ENCODE assay signal across 8 cellular contexts in genomic region chr17:60036796-60037677, GRCh38. TPM values are rescaled to one million over a fixed set of nuclear protein-coding genes. Genes with fewer than 3 reads are reported as not detected.
DNase-seq lines count a peak whose midpoint lies in the region; ATAC-seq, FAIRE-seq and TF ChIP-seq lines count a peak whose summit lies in the region.

No MANE protein-coding gene starts in this region.

- H3K27me3 Mint-ChIP-seq in activated T-helper 1 cell treated with anti-CD3 and anti-CD28 coated beads, Interleukin-12 subunit alpha, Interleukin-12 subunit beta, Interleukin-2, Interleukin-4 antibody, amounts not matched to agents 30 ng/mL and 10 ng/mL and 1 ng/mL, durations not matched to agents 14 hours and 24 hours and 36 hours (ENCODE audit: insufficient read depth) = peaks cover 15% of the 10 kb centered on the region

- H3K23ac ChIP-seq in neuronal stem cell (ENCODE audit: low read depth, low read length, poor library complexity) = no peak overlapping the region

- peaks cover 4% of the 10 kb centered on the region for H3K36me3 Mint-ChIP-seq in activated T-helper 1 cell treated with anti-CD3 and anti-CD28 coated beads, Interleukin-12 subunit alpha, Interleukin-12 subunit beta, Interleukin-2, Interleukin-4 antibody, amounts not matched to agents 30 ng/mL and 10 ng/mL and 1 ng/mL, durations not matched to agents 14 hours and 24 hours and 36 hours (ENCODE audit: low read depth)

- H3K9me3 Mint-ChIP-seq in activated T-helper 1 cell treated with anti-CD3 and anti-CD28 coated beads, Interleukin-12 subunit alpha, Interleukin-12 subunit beta, Interleukin-2, Interleukin-4 antibody, amounts not matched to agents 30 ng/mL and 10 ng/mL and 1 ng/mL, durations not matched to agents 14 hours and 24 hours and 36 hours = no peaks in the 10 kb centered on the region

- no peak overlapping the region for H3K18ac ChIP-seq in neuronal stem cell (ENCODE audit: low read length)

- H3K27ac ChIP-seq in ACC112 (ENCODE audit: low read depth, low read length) = no peak overlapping the region
- no peak overlapping the region for H3K27ac ChIP-seq in KMS-11
- H3K27ac ChIP-seq in neuronal stem cell (replicated peaks; ENCODE audit: low read length) = no peak overlapping the region
- no peak overlapping the region for H3K27ac ChIP-seq in stomach

- no peaks in the 10 kb centered on the region for H3K4me1 ChIP-seq in ACC112 (ENCODE audit: control insufficient read depth, insufficient read depth, low read length, unreplicated experiment)
- H3K4me1 ChIP-seq in KMS-11 (ENCODE audit: low read depth, poor library complexity, severe bottlenecking) = peaks cover 7% of the 10 kb centered on the region
- H3K4me1 ChIP-seq in neuronal stem cell (ENCODE audit: control insufficient read depth in 2 of 2, insufficient read depth in 1 of 2, low read depth in 1 of 2, low read length in 2 of 2) = peaks cover 3% of the 10 kb centered on the region in 2 donors
- H3K4me1 ChIP-seq in stomach = peaks cover 0 to 10% (median 9%) of the 10 kb centered on the region in 4 donors

- H3K4me2 ChIP-seq in KMS-11 (peak overlapping the region; percentile 2; the same call in 1 of the 2 replicates), neuronal stem cell (ENCODE audit: insufficient read depth, low read length, poor library complexity, severe bottlenecking) (no peak overlapping the region)

- TF ChIP-seq EP300 in stomach (IDR thresholded peaks at IDR 0.05) = no peak

- H3K79me1 ChIP-seq in neuronal stem cell (ENCODE audit: low read depth, low read length) = no peaks in the 10 kb centered on the region

- TF ChIP-seq POLR2A in stomach (IDR thresholded peaks at IDR 0.05) = no peak

- H3K27me3 ChIP-seq in ACC112 (ENCODE audit: insufficient read depth, low read length) = no peaks in the 10 kb centered on the region
- no peaks in the 10 kb centered on the region for H3K27me3 ChIP-seq in KMS-11 (ENCODE audit: insufficient read depth, low read depth)
- no peaks in the 10 kb centered on the region for H3K27me3 ChIP-seq in neuronal stem cell (ENCODE audit: control insufficient read depth in 3 of 3, insufficient read depth in 3 of 3, low read depth in 1 of 3, low read length in 3 of 3)
- H3K27me3 ChIP-seq in stomach = peaks cover 0 to 7% (median 0%) of the 10 kb centered on the region in 3 donors

- intact Hi-C loops in activated T-helper 1 cell treated with anti-CD3 and anti-CD28 coated beads, Interleukin-12 subunit alpha, Interleukin-12 subunit beta, Interleukin-2, Interleukin-4 antibody, amounts not matched to agents 30 ng/mL and 10 ng/mL and 1 ng/mL, durations not matched to agents 14 hours and 24 hours and 36 hours (cut with micrococcal nuclease) = loop anchor here (5.0 to 10.0 kb wide), 7 partner anchors 75 to 725 kb away; partner anchors contain the start of gene RNFT1
- intact Hi-C loops in stomach (cut with DNase I; ENCODE audit: low total_unique reads) = no loop called here

- peak; percentile 57 for DNase-seq in RCC 7860 (ENCODE audit: low spot score)
- DNase-seq in activated T-helper 1 cell treated with anti-CD3 and anti-CD28 coated beads, Interleukin-12 subunit alpha, Interleukin-12 subunit beta, Interleukin-2, Interleukin-4 antibody, amounts not matched to agents 30 ng/mL and 10 ng/mL and 1 ng/mL, durations not matched to agents 14 hours and 24 hours and 36 hours (ENCODE audit: low spot score) = peak; percentile 53
- peak; percentile 43 for DNase-seq in fibroblast of the conjunctiva (ENCODE audit: low read depth)
- peak; percentile 62 for DNase-seq in neuronal stem cell (ENCODE audit: low spot score)
- peak; percentile 80 for DNase-seq in stomach

- no peak overlapping the region for H2BK12ac ChIP-seq in neuronal stem cell (ENCODE audit: low read length)

- H3K4me1 Mint-ChIP-seq in activated T-helper 1 cell treated with anti-CD3 and anti-CD28 coated beads, Interleukin-12 subunit alpha, Interleukin-12 subunit beta, Interleukin-2, Interleukin-4 antibody, amounts not matched to agents 30 ng/mL and 10 ng/mL and 1 ng/mL, durations not matched to agents 14 hours and 24 hours and 36 hours (ENCODE audit: low read depth) = peaks cover 6% of the 10 kb centered on the region

- peak; percentile 89 for TF ChIP-seq CTCF in KMS-11 (conservative IDR thresholded peaks at IDR 0.05; ENCODE audit: low read depth, low read length)
- TF ChIP-seq CTCF in stomach (IDR thresholded peaks at IDR 0.05) = peak in 5 of 7 experiments; percentile 67 to 93 (median 79)

- no peak overlapping the region for H3K14ac ChIP-seq in neuronal stem cell (ENCODE audit: low read length)

- H4K20me1 ChIP-seq in KMS-11 (ENCODE audit: insufficient read depth) = no peaks in the 10 kb centered on the region

- no peak overlapping the region for H3K27ac Mint-ChIP-seq in activated T-helper 1 cell treated with anti-CD3 and anti-CD28 coated beads, Interleukin-12 subunit alpha, Interleukin-12 subunit beta, Interleukin-2, Interleukin-4 antibody, amounts not matched to agents 30 ng/mL and 10 ng/mL and 1 ng/mL, durations not matched to agents 14 hours and 24 hours and 36 hours

- no peaks in the 10 kb centered on the region for H3K36me3 ChIP-seq in ACC112 (ENCODE audit: insufficient read depth, low read length)
- H3K36me3 ChIP-seq in KMS-11 (ENCODE audit: insufficient read depth) = no peaks in the 10 kb centered on the region
- peaks cover under 1 to 16% of the 10 kb centered on the region in 2 donors for H3K36me3 ChIP-seq in neuronal stem cell (replicated peaks in 1 of 2; ENCODE audit: control insufficient read depth in 2 of 2, insufficient read depth in 2 of 2, low read length in 2 of 2)
- peaks cover 0 to 12% (median 6%) of the 10 kb centered on the region in 4 donors for H3K36me3 ChIP-seq in stomach

- peak overlapping the region; percentile 25 for H3K4me3 Mint-ChIP-seq in activated T-helper 1 cell treated with anti-CD3 and anti-CD28 coated beads, Interleukin-12 subunit alpha, Interleukin-12 subunit beta, Interleukin-2, Interleukin-4 antibody, amounts not matched to agents 30 ng/mL and 10 ng/mL and 1 ng/mL, durations not matched to agents 14 hours and 24 hours and 36 hours

- H2BK120ac ChIP-seq in neuronal stem cell (ENCODE audit: low read depth, low read length) = no peak overlapping the region

- peak; percentile 55 for ATAC-seq in GM18909 (IDR thresholded peaks at IDR 0.05; ENCODE audit: poor library complexity, unreplicated experiment)

- no peak overlapping the region for H4K91ac ChIP-seq in neuronal stem cell (ENCODE audit: low read depth, low read length, poor library complexity)

- no peak for FAIRE-seq in RCC 7860 (lab: Jason Lieb, UNC)

- no CpG with 5 or more reads among the region's 20 CpGs for WGBS in neuronal stem cell (ENCODE audit: extremely low coverage in 2 of 2, insufficient read length in 2 of 2, insufficient replicate concordance in 1 of 2), 2 donors
- WGBS in stomach, 5 donors = 28 to 30% (median 28%) methylated on average over 20 of the region's 20 CpGs

- H2BK5ac ChIP-seq in neuronal stem cell (ENCODE audit: low read length) = no peak overlapping the region

- H3K9me3 ChIP-seq in neuronal stem cell (replicated peaks in 1 of 2; ENCODE audit: control insufficient read depth in 2 of 2, insufficient read depth in 1 of 2, low read depth in 1 of 2, low read length in 2 of 2) = no peaks in the 10 kb centered on the region
- no peaks in the 10 kb centered on the region for H3K9me3 ChIP-seq in stomach

- peak overlapping the region; percentile 51 for H2AFZ ChIP-seq in ACC112 (ENCODE audit: low read length, unreplicated experiment)
- peak overlapping the region; percentile 27 for H2AFZ ChIP-seq in KMS-11 (ENCODE audit: low read depth)
- H2AFZ ChIP-seq in neuronal stem cell (ENCODE audit: low read length) = peak overlapping the region; percentile 82

- no peak overlapping the region for H2BK15ac ChIP-seq in neuronal stem cell (ENCODE audit: low read length)

- H3K9ac ChIP-seq in KMS-11 = no peak overlapping the region
- no peak overlapping the region for H3K9ac ChIP-seq in neuronal stem cell (ENCODE audit: low read depth, low read length, poor library complexity)

- H3K79me2 ChIP-seq in ACC112 (ENCODE audit: control insufficient read depth, insufficient read depth, low read length, unreplicated experiment) (no peaks in the 10 kb centered on the region), KMS-11 (ENCODE audit: insufficient read depth, low read depth) (no peaks in the 10 kb centered on the region)

- H3K4ac ChIP-seq in neuronal stem cell (ENCODE audit: low read length) = no peak overlapping the region

- H4K8ac ChIP-seq in neuronal stem cell (ENCODE audit: low read depth, low read length) = no peak overlapping the region

- no peak overlapping the region for H2AK5ac ChIP-seq in neuronal stem cell (ENCODE audit: low read depth, low read length)

- H3K4me3 ChIP-seq in ACC112 (ENCODE audit: low read depth, low read length) = no peak overlapping the region
- no peak overlapping the region for H3K4me3 ChIP-seq in KMS-11 (IDR thresholded peaks at IDR 0.05; ENCODE audit: insufficient read depth, low read depth, low read length)
- no peak overlapping the region for H3K4me3 ChIP-seq in neuronal stem cell (ENCODE audit: low read length in 2 of 2)
- H3K4me3 ChIP-seq in stomach = peak overlapping the region in 1 of 4 donors; percentile 9

RNA-seq across cellular contexts. Expression of gene HEATR6, which starts 41.7 kb away (rescaled TPM):
- 36.5 and 36.9 TPM in 2 replicates for total RNA-seq in activated T-helper 1 cell treated with anti-CD3 and anti-CD28 coated beads, Interleukin-12 subunit alpha, Interleukin-12 subunit beta, Interleukin-2, Interleukin-4 antibody, amounts not matched to agents 30 ng/mL and 10 ng/mL and 1 ng/mL, durations not matched to agents 14 hours and 24 hours and 36 hours
- polyA plus RNA-seq in neuronal stem cell (2013, experiment 1 of 2) = 18.3 TPM
- polyA plus RNA-seq in neuronal stem cell (2013, experiment 2 of 2) = 18.5 TPM
- total RNA-seq in stomach = 10 to 100 TPM in 3 of 5 donors, 1 to 10 TPM in 2; 4.1 to 58.2 (median 11.7) TPM
- polyA plus RNA-seq in stomach = 1 to 10 TPM; 2.1 to 7.6 (median 2.7) TPM

Comparison
In these comparisons a context has a peak if more than half of its experiments do, and no peak if none do; other contexts are left out.
1. H2AFZ ChIP-seq: peak in every context shown above with its lines; median percentile 82 in neuronal stem cell; 51 in ACC112; 27 in KMS-11.